3 cellular contexts compared by ENCODE assay signal in the genomic region with DNA sequence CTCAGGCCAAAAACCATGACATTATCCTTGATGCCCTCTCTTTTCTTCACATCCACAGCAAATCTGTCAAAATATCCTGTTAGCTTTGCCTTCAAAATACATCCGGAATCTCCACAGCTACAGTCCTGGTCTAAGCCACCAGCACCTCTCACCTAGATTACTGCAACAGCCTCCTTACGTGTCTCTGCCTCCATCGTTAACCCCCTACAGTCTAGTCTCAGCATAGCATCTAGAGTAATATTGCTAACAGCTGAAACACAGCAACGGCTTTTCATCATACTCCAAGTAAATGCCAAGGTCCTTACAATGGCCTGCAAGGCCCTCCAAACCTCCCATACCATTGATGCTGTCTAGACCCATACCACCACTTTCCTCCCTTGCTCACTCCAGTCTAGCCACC.
TF ChIP-seq lines count a peak whose summit lies in the region.

No MANE protein-coding gene starts in this region.

TF ChIP-seq in SK-N-SH, 30 proteins besides CTCF, POLR2A, EP300 and RAD21:
- no peak for TF ChIP-seq JUND (IDR thresholded peaks at IDR 0.05)
- TF ChIP-seq, protein P1, sequence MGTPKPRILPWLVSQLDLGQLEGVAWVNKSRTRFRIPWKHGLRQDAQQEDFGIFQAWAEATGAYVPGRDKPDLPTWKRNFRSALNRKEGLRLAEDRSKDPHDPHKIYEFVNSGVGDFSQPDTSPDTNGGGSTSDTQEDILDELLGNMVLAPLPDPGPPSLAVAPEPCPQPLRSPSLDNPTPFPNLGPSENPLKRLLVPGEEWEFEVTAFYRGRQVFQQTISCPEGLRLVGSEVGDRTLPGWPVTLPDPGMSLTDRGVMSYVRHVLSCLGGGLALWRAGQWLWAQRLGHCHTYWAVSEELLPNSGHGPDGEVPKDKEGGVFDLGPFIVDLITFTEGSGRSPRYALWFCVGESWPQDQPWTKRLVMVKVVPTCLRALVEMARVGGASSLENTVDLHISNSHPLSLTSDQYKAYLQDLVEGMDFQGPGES (IDR thresholded peaks at IDR 0.05; ENCODE audit: low read depth, low read length), result no peak
- no peak for TF ChIP-seq ELF1 (IDR thresholded peaks at IDR 0.05)
- TF ChIP-seq, protein P2, sequence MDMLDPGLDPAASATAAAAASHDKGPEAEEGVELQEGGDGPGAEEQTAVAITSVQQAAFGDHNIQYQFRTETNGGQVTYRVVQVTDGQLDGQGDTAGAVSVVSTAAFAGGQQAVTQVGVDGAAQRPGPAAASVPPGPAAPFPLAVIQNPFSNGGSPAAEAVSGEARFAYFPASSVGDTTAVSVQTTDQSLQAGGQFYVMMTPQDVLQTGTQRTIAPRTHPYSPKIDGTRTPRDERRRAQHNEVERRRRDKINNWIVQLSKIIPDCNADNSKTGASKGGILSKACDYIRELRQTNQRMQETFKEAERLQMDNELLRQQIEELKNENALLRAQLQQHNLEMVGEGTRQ (IDR thresholded peaks at IDR 0.05; ENCODE audit: borderline replicate concordance, low read depth, low read length), result no peak
- no peak for TF ChIP-seq GABPA (IDR thresholded peaks at IDR 0.05; ENCODE audit: low read depth)
- TF ChIP-seq, protein P3, sequence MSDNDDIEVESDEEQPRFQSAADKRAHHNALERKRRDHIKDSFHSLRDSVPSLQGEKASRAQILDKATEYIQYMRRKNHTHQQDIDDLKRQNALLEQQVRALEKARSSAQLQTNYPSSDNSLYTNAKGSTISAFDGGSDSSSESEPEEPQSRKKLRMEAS (IDR thresholded peaks at IDR 0.05; ENCODE audit: low read depth), result no peak
- TF ChIP-seq SIN3A (IDR thresholded peaks at IDR 0.05; ENCODE audit: borderline replicate concordance, low read depth, low read length), result no peak
- no peak for TF ChIP-seq RFX5 (IDR thresholded peaks at IDR 0.05; ENCODE audit: low read length)
- TF ChIP-seq FOXJ3 (CRISPR knock-in tag; IDR thresholded peaks at IDR 0.05), result no peak
- TF ChIP-seq, protein P4, sequence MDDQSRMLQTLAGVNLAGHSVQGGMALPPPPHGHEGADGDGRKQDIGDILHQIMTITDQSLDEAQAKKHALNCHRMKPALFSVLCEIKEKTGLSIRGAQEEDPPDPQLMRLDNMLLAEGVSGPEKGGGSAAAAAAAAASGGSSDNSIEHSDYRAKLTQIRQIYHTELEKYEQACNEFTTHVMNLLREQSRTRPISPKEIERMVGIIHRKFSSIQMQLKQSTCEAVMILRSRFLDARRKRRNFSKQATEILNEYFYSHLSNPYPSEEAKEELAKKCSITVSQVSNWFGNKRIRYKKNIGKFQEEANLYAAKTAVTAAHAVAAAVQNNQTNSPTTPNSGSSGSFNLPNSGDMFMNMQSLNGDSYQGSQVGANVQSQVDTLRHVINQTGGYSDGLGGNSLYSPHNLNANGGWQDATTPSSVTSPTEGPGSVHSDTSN (IDR thresholded peaks at IDR 0.05), result no peak

TF ChIP-seq in SK-N-SH treated with all-trans-retinoic acid at 6 μM for 48 hours, 23 proteins besides CTCF, POLR2A, EP300 and RAD21:
- TF ChIP-seq ZC3H10 (CRISPR knock-in tag; IDR thresholded peaks at IDR 0.05) (no peak), ISL1 (CRISPR knock-in tag; IDR thresholded peaks at IDR 0.05) (no peak), ESRRG (CRISPR knock-in tag; IDR thresholded peaks at IDR 0.05) (no peak), CSDC2 (CRISPR knock-in tag; IDR thresholded peaks at IDR 0.05) (no peak), SNAI2 (CRISPR knock-in tag; IDR thresholded peaks at IDR 0.05) (no peak), BACH2 (CRISPR knock-in tag; IDR thresholded peaks at IDR 0.05; ENCODE audit: borderline replicate concordance) (no peak), TOX (CRISPR knock-in tag; IDR thresholded peaks at IDR 0.05; ENCODE audit: borderline replicate concordance) (no peak)
TF ChIP-seq in SK-N-SH treated with all-trans-retinoic acid at 6 μM for 48 hours: peak in this region for 0.

TF ChIP-seq in H1, 55 proteins besides CTCF, POLR2A, EP300 and RAD21:
- TF ChIP-seq KDM4A (IDR thresholded peaks at IDR 0.05; ENCODE audit: low read depth, low read length, severe bottlenecking) (no peak), CEBPB (IDR thresholded peaks at IDR 0.05; ENCODE audit: low read depth, low read length) (no peak), PHF8 (conservative IDR thresholded peaks at IDR 0.05; ENCODE audit: low read depth, low read length) (no peak), SP1 (IDR thresholded peaks at IDR 0.05; ENCODE audit: low read depth, low read length) (no peak), CBX8 (IDR thresholded peaks at IDR 0.05; ENCODE audit: borderline replicate concordance, low read depth, low read length) (no peak), RBBP5 (IDR thresholded peaks at IDR 0.05; ENCODE audit: borderline replicate concordance, low read depth, low read length) (no peak), BACH1 (IDR thresholded peaks at IDR 0.05; ENCODE audit: low read length) (no peak), NANOG (IDR thresholded peaks at IDR 0.05; ENCODE audit: insufficient read depth, low read depth, low read length, poor library complexity, severe bottlenecking) (no peak), SRF (IDR thresholded peaks at IDR 0.05; ENCODE audit: low read depth, low read length) (no peak), BRCA1 (IDR thresholded peaks at IDR 0.05; ENCODE audit: low read depth, low read length) (no peak)
- TF ChIP-seq, protein P5, sequence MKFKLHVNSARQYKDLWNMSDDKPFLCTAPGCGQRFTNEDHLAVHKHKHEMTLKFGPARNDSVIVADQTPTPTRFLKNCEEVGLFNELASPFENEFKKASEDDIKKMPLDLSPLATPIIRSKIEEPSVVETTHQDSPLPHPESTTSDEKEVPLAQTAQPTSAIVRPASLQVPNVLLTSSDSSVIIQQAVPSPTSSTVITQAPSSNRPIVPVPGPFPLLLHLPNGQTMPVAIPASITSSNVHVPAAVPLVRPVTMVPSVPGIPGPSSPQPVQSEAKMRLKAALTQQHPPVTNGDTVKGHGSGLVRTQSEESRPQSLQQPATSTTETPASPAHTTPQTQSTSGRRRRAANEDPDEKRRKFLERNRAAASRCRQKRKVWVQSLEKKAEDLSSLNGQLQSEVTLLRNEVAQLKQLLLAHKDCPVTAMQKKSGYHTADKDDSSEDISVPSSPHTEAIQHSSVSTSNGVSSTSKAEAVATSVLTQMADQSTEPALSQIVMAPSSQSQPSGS (IDR thresholded peaks at IDR 0.05; ENCODE audit: low read length), result no peak
